8 cellular contexts compared by ENCODE assay signal in the genomic region with DNA sequence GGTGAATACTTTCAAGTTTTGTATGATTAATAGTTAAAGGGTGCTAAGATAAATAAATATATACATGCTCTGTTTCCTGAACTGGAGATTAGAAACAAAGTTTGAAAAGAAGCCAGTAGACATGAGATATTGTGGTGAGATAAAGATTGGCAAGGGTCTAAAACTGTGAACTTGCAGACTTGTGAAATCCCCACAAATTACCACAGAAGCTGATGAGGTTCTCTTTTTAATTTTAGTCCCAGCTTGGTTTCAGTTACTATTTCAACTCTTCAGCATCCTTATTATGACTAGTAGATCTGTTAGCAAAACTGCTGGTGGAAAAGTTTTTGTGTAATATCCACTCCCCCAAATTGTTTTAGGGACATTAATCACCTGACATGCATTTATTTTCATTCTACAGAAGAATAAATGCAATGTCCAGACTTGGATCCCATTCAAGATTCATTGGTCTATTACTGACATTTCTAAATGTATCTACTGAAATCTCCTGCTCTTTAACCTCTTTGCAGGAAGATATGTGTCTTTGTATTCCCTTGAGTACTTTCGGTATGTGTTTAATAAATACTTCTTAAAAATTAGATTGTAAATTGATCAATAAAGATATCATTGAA. TPM values are rescaled to one million over a fixed set of nuclear protein-coding genes. Genes with fewer than 3 reads are reported as not detected.
DNase-seq lines count a peak whose midpoint lies in the region; ATAC-seq, FAIRE-seq and TF ChIP-seq lines count a peak whose summit lies in the region.

No MANE protein-coding gene starts in this region.

- CTCF ChIA-PET in GM10248 (lab: Yijun Ruan, JAX), result interaction anchor here (1.0 kb wide), 1 partner anchor 21 kb away, joined by 3 read pairs; a partner anchor contains a TSS
- CTCF ChIA-PET in HepG2 (lab: Yijun Ruan, JAX; ENCODE audit: low intra/inter-chr PET ratio, low total read pairs), result no interaction called here

- in situ Hi-C loops in HepG2 (cut with HindIII; ENCODE audit: extremely low pct_ligation_motif_present, low pct_unique_long_range_greater_than_20kb), result no loop called here

- no peak overlapping the region for H3K27ac ChIP-seq in astrocyte (ENCODE audit: low read depth, low read length)
- H3K27ac ChIP-seq in HepG2 (ENCODE audit: extremely low read length, insufficient read depth, low read length), result no peak overlapping the region
- no peak overlapping the region for H3K27ac ChIP-seq in upper lobe of left lung

- TF ChIP-seq EP300 in HepG2 (IDR thresholded peaks at IDR 0.05; ENCODE audit: low read depth in 2 of 2, low read length in 2 of 2) (no peak), HepG2 (CRISPR knock-in tag; IDR thresholded peaks at IDR 0.05; ENCODE audit: borderline replicate concordance) (no peak), upper lobe of left lung (IDR thresholded peaks at IDR 0.05) (no peak)

- no peaks in the 10 kb centered on the region for H3K79me2 ChIP-seq in astrocyte (ENCODE audit: insufficient read depth, low read length)
- H3K79me2 ChIP-seq in HepG2 (ENCODE audit: insufficient read depth, low read length), result no peaks in the 10 kb centered on the region

- H3K9ac ChIP-seq in astrocyte (ENCODE audit: low read length) (no peak overlapping the region), HepG2 (ENCODE audit: insufficient read depth, low read depth, low read length) (no peak overlapping the region)

- TF ChIP-seq RAD21 in HepG2 (CRISPR knock-in tag; IDR thresholded peaks at IDR 0.05), result no peak

- peaks cover 12% of the 10 kb centered on the region for H3K4me1 Mint-ChIP-seq in astrocyte (ENCODE audit: low read depth, unreplicated experiment)

- no peak overlapping the region for H2AFZ ChIP-seq in astrocyte (ENCODE audit: low read depth, low read length)
- H2AFZ ChIP-seq in HepG2 (ENCODE audit: low read length), result no peak overlapping the region

- H3K4me1 ChIP-seq in astrocyte (ENCODE audit: insufficient read depth, low read length), result no peaks in the 10 kb centered on the region
- no peaks in the 10 kb centered on the region for H3K4me1 ChIP-seq in HepG2 (ENCODE audit: insufficient read depth, low read length)
- peaks cover 10 to 16% (median 13%) of the 10 kb centered on the region in 4 donors for H3K4me1 ChIP-seq in upper lobe of left lung

- POLR2A ChIA-PET in GM10248 (lab: Yijun Ruan, JAX) (interaction anchor here (0.6 to 2.2 kb wide), 3 partner anchors 13 to 21 kb away, joined by 3 to 5 read pairs (median 5); a partner anchor contains a TSS), HepG2 (lab: Yijun Ruan, JAX) (no interaction called here)

- TF ChIP-seq POLR2A in HepG2 (IDR thresholded peaks at IDR 0.05; ENCODE audit: insufficient read depth in 1 of 2, low read depth in 2 of 2, low read length in 2 of 2), result no peak
- TF ChIP-seq POLR2A in upper lobe of left lung (IDR thresholded peaks at IDR 0.05), result no peak

- H3K27me3 Mint-ChIP-seq in astrocyte (ENCODE audit: low read depth, unreplicated experiment), result no peaks in the 10 kb centered on the region

- ATAC-seq in GM21423 (IDR thresholded peaks at IDR 0.05; ENCODE audit: unreplicated experiment) (peak; percentile 55), HG03565 (IDR thresholded peaks at IDR 0.05; ENCODE audit: unreplicated experiment) (peak; percentile 39), HepG2 (no peak), upper lobe of left lung (ENCODE audit: low FRiP score in 2 of 2) (no peak)

- H3K9me3 ChIP-seq in astrocyte (ENCODE audit: insufficient read depth, low read depth, low read length) (no peaks in the 10 kb centered on the region), HepG2 (ENCODE audit: low read length) (no peaks in the 10 kb centered on the region), upper lobe of left lung (no peaks in the 10 kb centered on the region)

- H3K4me3 ChIP-seq in astrocyte (ENCODE audit: insufficient read depth, low read depth, low read length), result no peak overlapping the region
- H3K4me3 ChIP-seq in HepG2 (replicated peaks in 1 of 3; ENCODE audit: insufficient read depth in 1 of 3, low read depth in 2 of 3, low read length in 3 of 3), result no peak overlapping the region
- H3K4me3 ChIP-seq in upper lobe of left lung, result no peak overlapping the region

- H3K4me3 Mint-ChIP-seq in astrocyte (ENCODE audit: unreplicated experiment), result no peak overlapping the region

- H3K27me3 ChIP-seq in astrocyte (ENCODE audit: insufficient read depth, low read length) (peaks cover 5% of the 10 kb centered on the region), HepG2 (ENCODE audit: control insufficient read depth in 1 of 2, insufficient read depth in 2 of 2, low read length in 2 of 2) (peaks cover 0 to 9% of the 10 kb centered on the region in 2 experiments; a peak in 1 of 5 replicates), upper lobe of left lung (no peaks in the 10 kb centered on the region)

- no peaks in the 10 kb centered on the region for H3K36me3 Mint-ChIP-seq in astrocyte (ENCODE audit: low read depth, unreplicated experiment)

- intact Hi-C loops in HepG2 (cut with micrococcal nuclease; ENCODE audit: unreplicated experiment), result no loop called here

- no TSS peak for BruUV-seq in HepG2 (replicated peaks; lab: Mats Ljungman, UMichigan)

- H4K20me1 ChIP-seq in astrocyte (ENCODE audit: insufficient read depth, low read length) (no peaks in the 10 kb centered on the region), HepG2 (ENCODE audit: insufficient read depth, low read length) (no peaks in the 10 kb centered on the region)

- no peak overlapping the region for H3K4me2 ChIP-seq in astrocyte (ENCODE audit: low read length)
- no peak overlapping the region for H3K4me2 ChIP-seq in HepG2 (ENCODE audit: low read depth, low read length)

- no peak overlapping the region for H3K27ac Mint-ChIP-seq in astrocyte (ENCODE audit: unreplicated experiment)

- FAIRE-seq in astrocyte (lab: Jason Lieb, UNC) (no peak), HepG2 (lab: Jason Lieb, UNC) (no peak)

- TF ChIP-seq CTCF in GM10248 (IDR thresholded peaks at IDR 0.05; ENCODE audit: control extremely low read depth, extremely low read depth, low read depth, missing control alignments) (no peak), astrocyte (IDR thresholded peaks at IDR 0.05; ENCODE audit: insufficient read depth, low read depth, low read length) (no peak), HepG2 (CRISPR knock-in tag; IDR thresholded peaks at IDR 0.05) (no peak), upper lobe of left lung (IDR thresholded peaks at IDR 0.05) (no peak)

- DNase-seq in GM10248 (ENCODE audit: extremely low spot score) (peak; percentile 47), astrocyte (ENCODE audit: low read depth) (peak; percentile 89), HepG2 (ENCODE audit: low spot score) (no peak), upper lobe of left lung (no peak), RKO (ENCODE audit: low spot score) (no peak), NCI-H2196 treated with DMSO at 0.1 percent for 48 hours (lab: John Stamatoyannopoulos, UW; ENCODE audit: unreplicated experiment) (no peak)

- H3K36me3 ChIP-seq in astrocyte (ENCODE audit: insufficient read depth, low read length), result no peaks in the 10 kb centered on the region
- no peaks in the 10 kb centered on the region for H3K36me3 ChIP-seq in HepG2 (replicated peaks in 1 of 2; ENCODE audit: control insufficient read depth in 1 of 2, insufficient read depth in 2 of 2, low read length in 2 of 2)
- no peaks in the 10 kb centered on the region for H3K36me3 ChIP-seq in upper lobe of left lung

- no peaks in the 10 kb centered on the region for H3K9me3 Mint-ChIP-seq in astrocyte (ENCODE audit: unreplicated experiment)

- WGBS in HepG2 (ENCODE audit: low lambda C conversion rate), result 22% methylated on average over 1 of the region's 1 CpG
- WGBS in upper lobe of left lung, 2 donors, result 55 to 71% methylated on average over 1 of the region's 1 CpG

TF ChIP-seq in HepG2, 621 proteins besides CTCF, POLR2A, EP300 and RAD21 (continues in another document):
- TF ChIP-seq, protein P1, sequence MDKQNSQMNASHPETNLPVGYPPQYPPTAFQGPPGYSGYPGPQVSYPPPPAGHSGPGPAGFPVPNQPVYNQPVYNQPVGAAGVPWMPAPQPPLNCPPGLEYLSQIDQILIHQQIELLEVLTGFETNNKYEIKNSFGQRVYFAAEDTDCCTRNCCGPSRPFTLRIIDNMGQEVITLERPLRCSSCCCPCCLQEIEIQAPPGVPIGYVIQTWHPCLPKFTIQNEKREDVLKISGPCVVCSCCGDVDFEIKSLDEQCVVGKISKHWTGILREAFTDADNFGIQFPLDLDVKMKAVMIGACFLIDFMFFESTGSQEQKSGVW (CRISPR knock-in tag; IDR thresholded peaks at IDR 0.05; ENCODE audit: borderline replicate concordance), result no peak
- TF ChIP-seq, protein P2, sequence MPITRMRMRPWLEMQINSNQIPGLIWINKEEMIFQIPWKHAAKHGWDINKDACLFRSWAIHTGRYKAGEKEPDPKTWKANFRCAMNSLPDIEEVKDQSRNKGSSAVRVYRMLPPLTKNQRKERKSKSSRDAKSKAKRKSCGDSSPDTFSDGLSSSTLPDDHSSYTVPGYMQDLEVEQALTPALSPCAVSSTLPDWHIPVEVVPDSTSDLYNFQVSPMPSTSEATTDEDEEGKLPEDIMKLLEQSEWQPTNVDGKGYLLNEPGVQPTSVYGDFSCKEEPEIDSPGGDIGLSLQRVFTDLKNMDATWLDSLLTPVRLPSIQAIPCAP (CRISPR knock-in tag; IDR thresholded peaks at IDR 0.05; ENCODE audit: low read depth), result no peak

RNA-seq across cellular contexts. Expression of a gene that starts 20.8 kb away (rescaled TPM):
- total RNA-seq in astrocyte (2.0 and 2.8 TPM in 2 replicates), HepG2 (2016; rRNA removed; fragmentation: Illumina TruSeq; extraction: Trizol) (not detected in 2 replicates), upper lobe of left lung (10 to 100 TPM in 5 of 6 donors, 1 to 10 TPM in 1; 7.0 to 34.6 (median 14.1) TPM)
- not detected in 2 replicates for total RNA-seq in HepG2 (2016; cell fraction: cytosol; rRNA removed; fragmentation: Illumina TruSeq; extraction: Trizol; ENCODE audit: low read depth)
- total RNA-seq in HepG2 (2016; cell fraction: insoluble cytoplasmic fraction; rRNA removed; fragmentation: Illumina TruSeq; extraction: Trizol), result 0.02 TPM in 1 of 2 replicates, not detected in the other
- total RNA-seq in HepG2 (2016; cell fraction: membrane; rRNA removed; fragmentation: Illumina TruSeq; extraction: Trizol), result not detected in 2 replicates
- not detected in 2 replicates for total RNA-seq in HepG2 (2016; cell fraction: nucleus; rRNA removed; fragmentation: Illumina TruSeq; extraction: Trizol)
- 0.01 and 0.27 TPM in 2 replicates for polyA plus RNA-seq in HepG2 (2011; rRNA removed)
- 0.08 TPM in 1 of 2 replicates, not detected in the other for polyA plus RNA-seq in HepG2 (2011; cell fraction: cytosol; rRNA removed)
- polyA plus RNA-seq in HepG2 (2011; cell fraction: nucleus; rRNA removed), result not detected in 2 replicates
- polyA plus RNA-seq in HepG2 (2012), result not detected in 2 replicates
- polyA plus RNA-seq in HepG2 (2016; cell fraction: cytosol; fragmentation: Illumina TruSeq; extraction: Trizol; ENCODE audit: low read depth), result not detected in 2 replicates
- not detected in 2 replicates for polyA plus RNA-seq in HepG2 (2016; cell fraction: insoluble cytoplasmic fraction; fragmentation: Illumina TruSeq; extraction: Trizol; ENCODE audit: low read depth)
- not detected in 2 replicates for polyA plus RNA-seq in HepG2 (2016; cell fraction: membrane; fragmentation: Illumina TruSeq; extraction: Trizol; ENCODE audit: low read depth)
- not detected in 2 replicates for polyA plus RNA-seq in HepG2 (2016; cell fraction: nucleus; fragmentation: Illumina TruSeq; extraction: Trizol; ENCODE audit: insufficient read depth, low read depth)
- polyA minus RNA-seq in HepG2 (2011; rRNA and poly(A)+ RNA removed; ENCODE audit: low replicate concordance), result not detected in 2 replicates
- not detected in 2 replicates for polyA minus RNA-seq in HepG2 (2011; cell fraction: cytosol; rRNA and poly(A)+ RNA removed)
- not detected in 2 replicates for polyA minus RNA-seq in HepG2 (2011; cell fraction: nucleus; rRNA and poly(A)+ RNA removed)

Comparison
In these comparisons a context has a peak if more than half of its experiments do, and no peak if none do; other contexts are left out.
1. DNase-seq: peak in GM10248 (single experiment) and astrocyte (single experiment); none in HepG2 (single experiment), upper lobe of left lung (0 of 2), RKO (single experiment) and NCI-H2196 treated with DMSO at 0.1 percent for 48 hours (single experiment).
2. ATAC-seq: peak in GM21423 (single experiment) and HG03565 (single experiment); none in HepG2 (single experiment) and upper lobe of left lung (0 of 2).